ENCODE assay signal across 1 cellular context in the genomic region with DNA sequence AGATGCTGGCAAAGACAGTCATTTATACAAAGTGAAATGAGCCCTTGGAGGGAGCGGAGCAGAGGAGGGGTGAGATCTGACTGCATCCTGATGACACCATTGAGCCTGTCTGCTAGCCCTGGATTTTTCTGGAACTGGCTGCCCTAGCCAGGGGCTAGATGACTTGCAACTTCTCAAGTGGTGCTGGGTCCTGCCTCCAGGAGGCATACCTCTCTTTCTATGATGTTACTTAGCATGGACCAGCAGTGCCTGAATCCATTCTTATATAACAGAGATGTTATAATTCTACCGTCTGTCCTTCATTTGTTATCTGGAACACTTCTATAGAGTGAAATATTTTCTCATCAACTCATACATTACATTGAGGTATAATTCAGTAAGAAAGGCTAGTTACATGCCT.
TF ChIP-seq lines count a peak whose summit lies in the region.

No MANE protein-coding gene starts in this region.

TF ChIP-seq in SK-N-SH, 30 proteins besides CTCF, POLR2A, EP300 and RAD21 (continued from another document):
- TF ChIP-seq ZBTB33 (IDR thresholded peaks at IDR 0.05; ENCODE audit: borderline replicate concordance, low read depth) (no peak), GABPA (IDR thresholded peaks at IDR 0.05; ENCODE audit: low read depth) (no peak), SIN3A (IDR thresholded peaks at IDR 0.05; ENCODE audit: borderline replicate concordance, low read depth, low read length) (no peak)
